In the genomic region with DNA sequence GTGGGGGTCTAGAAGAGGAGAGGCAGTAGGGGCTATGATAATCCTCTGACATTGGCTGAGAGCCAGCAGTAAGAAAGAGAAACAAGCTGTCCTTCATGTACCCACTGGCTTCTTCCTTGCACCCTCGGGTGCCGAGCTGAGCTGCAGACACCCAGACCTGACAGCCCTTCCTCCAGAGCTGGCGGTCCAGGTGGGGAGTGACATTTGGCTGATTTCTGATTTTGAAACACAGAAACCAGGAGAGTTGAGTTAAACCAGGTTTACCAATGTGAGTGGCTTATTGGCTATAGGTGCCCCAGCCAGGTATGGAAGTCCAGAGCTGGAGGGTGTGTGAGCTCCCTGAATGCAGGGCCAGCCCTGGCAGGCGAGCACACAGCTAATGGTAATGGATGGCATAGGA, we compare ENCODE assay signal across 20 cellular contexts.
"Had no signal": no experiment of that assay in that cellular context is flagged by ENCODE, and none has a peak within 500 bp of the region (broad histone marks: within the 10 kb centered on the region; RNA-seq: fewer than 3 reads in every experiment).

No MANE protein-coding gene starts in this region.

- H3K4me3 Mint-ChIP-seq: activated CD4-positive, alpha-beta memory T cell treated with anti-CD3 and anti-CD28 coated beads for 36 hours; activated CD4-positive, alpha-beta T cell treated with anti-CD3 and anti-CD28 coated beads for 36 hours; activated CD8-positive, alpha-beta memory T cell treated with anti-CD3 and anti-CD28 coated beads, Interleukin-2, amount 10 ng/mL, durations not matched to agents 7 days and 5 days; activated naive CD4-positive, alpha-beta T cell treated with anti-CD3 and anti-CD28 coated beads, Interleukin-2, amount 10 ng/mL, durations not matched to agents 7 days and 5 days; activated T-cell treated with anti-CD3 and anti-CD28 coated beads, Interleukin-2, amount 50 U/mL, for 24 hours; natural killer cell treated with Interleukin-12 subunit alpha and Interleukin-12 subunit beta and Interleukin-15 and Interleukin-18, amount 100 ng/mL, for 72 hours; stimulated activated naive CD8-positive, alpha-beta T cell treated with anti-CD3 and anti-CD28 coated beads, Interleukin-15, amount 100 ng/mL, for 72 hours; T-cell had no signal

- H3K36me3 Mint-ChIP-seq: activated CD4-positive, alpha-beta memory T cell treated with anti-CD3 and anti-CD28 coated beads for 36 hours; activated CD8-positive, alpha-beta memory T cell treated with anti-CD3 and anti-CD28 coated beads, Interleukin-2, amount 10 ng/mL, durations not matched to agents 7 days and 5 days; activated naive CD4-positive, alpha-beta T cell treated with anti-CD3 and anti-CD28 coated beads, Interleukin-2, amount 10 ng/mL, durations not matched to agents 7 days and 5 days; natural killer cell treated with Interleukin-12 subunit alpha and Interleukin-12 subunit beta and Interleukin-15 and Interleukin-18, amount 100 ng/mL, for 72 hours; T-cell had no signal

- H3K27me3 Mint-ChIP-seq: activated CD4-positive, alpha-beta memory T cell treated with anti-CD3 and anti-CD28 coated beads for 36 hours; activated CD4-positive, alpha-beta T cell treated with anti-CD3 and anti-CD28 coated beads for 36 hours had no signal

- H3K36me3 ChIP-seq: ascending aorta, left ventricle myocardium inferior, spleen, thoracic aorta, WERI-Rb-1 had no signal

- H3K27ac ChIP-seq: ascending aorta, left ventricle myocardium inferior, psoas muscle, thoracic aorta had no signal

- DNase-seq: activated CD4-positive, alpha-beta memory T cell treated with anti-CD3 and anti-CD28 coated beads for 36 hours; activated CD4-positive, alpha-beta T cell treated with anti-CD3 and anti-CD28 coated beads for 36 hours; activated CD8-positive, alpha-beta memory T cell treated with anti-CD3 and anti-CD28 coated beads, Interleukin-2, amount 10 ng/mL, durations not matched to agents 7 days and 5 days; activated naive CD4-positive, alpha-beta T cell treated with anti-CD3 and anti-CD28 coated beads, Interleukin-2, amount 10 ng/mL, durations not matched to agents 7 days and 5 days; activated T-cell treated with anti-CD3 and anti-CD28 coated beads, Interleukin-2, amount 50 U/mL, for 24 hours; hippocampal formation; left ventricle myocardium inferior; mesendoderm; occipital lobe; psoas muscle; stimulated activated naive CD8-positive, alpha-beta T cell treated with anti-CD3 and anti-CD28 coated beads, Interleukin-15, amount 100 ng/mL, for 72 hours; T-cell; T1000; WERI-Rb-1 had no signal

- H3K9me3 Mint-ChIP-seq: activated CD4-positive, alpha-beta memory T cell treated with anti-CD3 and anti-CD28 coated beads for 36 hours; activated naive CD4-positive, alpha-beta T cell treated with anti-CD3 and anti-CD28 coated beads, Interleukin-2, amount 10 ng/mL, durations not matched to agents 7 days and 5 days; activated T-cell treated with anti-CD3 and anti-CD28 coated beads, Interleukin-2, amount 50 U/mL, for 24 hours; natural killer cell treated with Interleukin-12 subunit alpha and Interleukin-12 subunit beta and Interleukin-15 and Interleukin-18, amount 100 ng/mL, for 72 hours; stimulated activated naive CD8-positive, alpha-beta T cell treated with anti-CD3 and anti-CD28 coated beads, Interleukin-15, amount 100 ng/mL, for 72 hours; T-cell had no signal

- H3K27me3 ChIP-seq: ascending aorta had no signal

- H3K27ac Mint-ChIP-seq: activated CD4-positive, alpha-beta memory T cell treated with anti-CD3 and anti-CD28 coated beads for 36 hours; activated CD4-positive, alpha-beta T cell treated with anti-CD3 and anti-CD28 coated beads for 36 hours; activated CD8-positive, alpha-beta memory T cell treated with anti-CD3 and anti-CD28 coated beads, Interleukin-2, amount 10 ng/mL, durations not matched to agents 7 days and 5 days; activated naive CD4-positive, alpha-beta T cell treated with anti-CD3 and anti-CD28 coated beads, Interleukin-2, amount 10 ng/mL, durations not matched to agents 7 days and 5 days; activated T-cell treated with anti-CD3 and anti-CD28 coated beads, Interleukin-2, amount 50 U/mL, for 24 hours; natural killer cell treated with Interleukin-12 subunit alpha and Interleukin-12 subunit beta and Interleukin-15 and Interleukin-18, amount 100 ng/mL, for 72 hours; stimulated activated naive CD8-positive, alpha-beta T cell treated with anti-CD3 and anti-CD28 coated beads, Interleukin-15, amount 100 ng/mL, for 72 hours; T-cell had no signal

- FAIRE-seq: endometrium, keratinocyte had no signal

- H3K4me3 ChIP-seq: ascending aorta, left ventricle myocardium inferior, psoas muscle, spleen, thoracic aorta had no signal

- H3K9me3 ChIP-seq: ascending aorta, left ventricle myocardium inferior, psoas muscle, spleen, thoracic aorta had no signal
